Comparison of ENCODE assay signal across 29 cellular contexts in genomic region chr16:87685766-87686165, GRCh38.
"Had no signal": no experiment of that assay in that cellular context is flagged by ENCODE, and none has a peak within 500 bp of the region (broad histone marks: within the 10 kb centered on the region; RNA-seq: fewer than 3 reads in every experiment).

No MANE protein-coding gene starts in this region.

- DNase-seq: colonic mucosa; cortex of kidney; dermis blood vessel endothelial cell; dorsolateral prefrontal cortex; effector CD4-positive, alpha-beta T cell; effector CD8-positive, alpha-beta T cell; effector memory CD4-positive, alpha-beta T cell; effector memory CD8-positive, alpha-beta T cell; endodermal cell; erythroblast; esophagus squamous epithelium; foreskin fibroblast; foreskin keratinocyte; foreskin melanocyte; gastrocnemius medialis; glutamatergic neuron; head of caudate nucleus; heart left ventricle; heart right ventricle had no signal

- H3K4me1 ChIP-seq: colonic mucosa, esophagus squamous epithelium, foreskin keratinocyte, gastrocnemius medialis, gastroesophageal sphincter, heart left ventricle had no signal

- H3K9me3 Mint-ChIP-seq: dendritic cell treated with granulocyte-macrophage colony-stimulating factor and Interleukin-4, amounts not matched to agents 40 ng/mL and 50 ng/mL, for 4 days; effector memory CD8-positive, alpha-beta T cell; endodermal cell had no signal

- H3K4me3 ChIP-seq: colonic mucosa, coronary artery, dorsolateral prefrontal cortex, esophagus muscularis mucosa, esophagus squamous epithelium, gastrocnemius medialis, gastroesophageal sphincter, heart left ventricle, heart right ventricle had no signal

- H3K9me3 ChIP-seq: colonic mucosa, esophagus muscularis mucosa, esophagus squamous epithelium, gastrocnemius medialis, gastroesophageal sphincter, heart left ventricle, heart right ventricle had no signal

- H3K27ac Mint-ChIP-seq: dendritic cell treated with granulocyte-macrophage colony-stimulating factor and Interleukin-4, amounts not matched to agents 40 ng/mL and 50 ng/mL, for 4 days; effector memory CD8-positive, alpha-beta T cell; endodermal cell had no signal

- H3K4me3 Mint-ChIP-seq: dendritic cell treated with granulocyte-macrophage colony-stimulating factor and Interleukin-4, amounts not matched to agents 40 ng/mL and 50 ng/mL, for 4 days; effector memory CD8-positive, alpha-beta T cell; endodermal cell had no signal

- ATAC-seq: effector memory CD8-positive, alpha-beta T cell; esophagus mucosa; foreskin keratinocyte; gastrocnemius medialis; gastroesophageal sphincter; heart left ventricle; heart right ventricle had no signal

- H3K36me3 ChIP-seq: colonic mucosa, esophagus muscularis mucosa, esophagus squamous epithelium, gastrocnemius medialis, gastroesophageal sphincter, heart left ventricle, heart right ventricle had no signal

- H3K27me3 ChIP-seq: colonic mucosa, foreskin keratinocyte had no signal

- H3K4me1 Mint-ChIP-seq: endodermal cell had no signal

- H3K27ac ChIP-seq: colonic mucosa, coronary artery, epithelial cell of prostate, esophagus muscularis mucosa, esophagus squamous epithelium, foreskin keratinocyte, gastrocnemius medialis, gastroesophageal sphincter, heart left ventricle, heart right ventricle had no signal

- FAIRE-seq: colon, endometrium, endothelial cell of umbilical vein, frontal cortex had no signal
